In genomic region chr3:123660900-123661299, GRCh38 we compare ENCODE assay signal across 9 cellular contexts.
DNase-seq lines count a peak whose midpoint lies in the region; ATAC-seq lines count a peak whose summit lies in the region.
"Had no signal": no experiment of that assay in that cellular context is flagged by ENCODE, and none has a peak within 500 bp of the region (broad histone marks: within the 10 kb centered on the region; RNA-seq: fewer than 3 reads in every experiment).

No MANE protein-coding gene starts in this region.

- no peaks in the 10 kb centered on the region for H3K9me3 ChIP-seq in T-helper 17 cell (ENCODE audit: control insufficient read depth, low read length, poor library complexity, severe bottlenecking)

- DNase-seq in M059J (ENCODE audit: low read depth), result peak; percentile 94
- peak in 51 of 61 donors; percentile 10 to 89 (median 52) for DNase-seq in caudate nucleus (lab: John Stamatoyannopoulos, UW)
- DNase-seq in left colon, result peak; percentile 93 to 95
- peak; percentile 97 for DNase-seq in stromal cell of bone marrow (ENCODE audit: low read depth)
- DNase-seq in T-helper 17 cell, result no peak
- no peak for DNase-seq in NCI-H524 treated with DMSO at 0.1 percent for 48 hours (lab: John Stamatoyannopoulos, UW)
- DNase-seq: naive B cell had no signal

- intact Hi-C loops in left colon (cut with DNase I, micrococcal nuclease), result no loop called here

- peaks cover 5% of the 10 kb centered on the region for H3K36me3 Mint-ChIP-seq in T-helper 17 cell (ENCODE audit: low read depth)

- H3K4me3 Mint-ChIP-seq in T-helper 17 cell, result no peak overlapping the region
- H3K4me3 Mint-ChIP-seq: naive B cell had no signal

- H3K4me1 Mint-ChIP-seq in T-helper 17 cell, result no peaks in the 10 kb centered on the region

- ATAC-seq in left colon, result peak; percentile 77
- no peak for ATAC-seq in T-helper 17 cell
- no peak for ATAC-seq in HG02884 (IDR thresholded peaks at IDR 0.05; ENCODE audit: unreplicated experiment)
- ATAC-seq in GM18873 (IDR thresholded peaks at IDR 0.05; ENCODE audit: low FRiP score, unreplicated experiment), result no peak

- H3K27ac ChIP-seq in caudate nucleus (ENCODE audit: low read depth, low read length), result peak overlapping the region; percentile 78

- no peak overlapping the region for H3K27ac Mint-ChIP-seq in T-helper 17 cell

- peaks cover 32% of the 10 kb centered on the region for H3K27me3 Mint-ChIP-seq in T-helper 17 cell

Comparison
In these comparisons a context has a peak if more than half of its experiments do, and no peak if none do; other contexts are left out.
1. DNase-seq: peak in M059J (single experiment), caudate nucleus (51 of 61), left colon (2 of 2) and stromal cell of bone marrow (single experiment); none in T-helper 17 cell (0 of 3) and NCI-H524 treated with DMSO at 0.1 percent for 48 hours (single experiment).